ENCODE assay signal across 1 cellular context in the genomic region with DNA sequence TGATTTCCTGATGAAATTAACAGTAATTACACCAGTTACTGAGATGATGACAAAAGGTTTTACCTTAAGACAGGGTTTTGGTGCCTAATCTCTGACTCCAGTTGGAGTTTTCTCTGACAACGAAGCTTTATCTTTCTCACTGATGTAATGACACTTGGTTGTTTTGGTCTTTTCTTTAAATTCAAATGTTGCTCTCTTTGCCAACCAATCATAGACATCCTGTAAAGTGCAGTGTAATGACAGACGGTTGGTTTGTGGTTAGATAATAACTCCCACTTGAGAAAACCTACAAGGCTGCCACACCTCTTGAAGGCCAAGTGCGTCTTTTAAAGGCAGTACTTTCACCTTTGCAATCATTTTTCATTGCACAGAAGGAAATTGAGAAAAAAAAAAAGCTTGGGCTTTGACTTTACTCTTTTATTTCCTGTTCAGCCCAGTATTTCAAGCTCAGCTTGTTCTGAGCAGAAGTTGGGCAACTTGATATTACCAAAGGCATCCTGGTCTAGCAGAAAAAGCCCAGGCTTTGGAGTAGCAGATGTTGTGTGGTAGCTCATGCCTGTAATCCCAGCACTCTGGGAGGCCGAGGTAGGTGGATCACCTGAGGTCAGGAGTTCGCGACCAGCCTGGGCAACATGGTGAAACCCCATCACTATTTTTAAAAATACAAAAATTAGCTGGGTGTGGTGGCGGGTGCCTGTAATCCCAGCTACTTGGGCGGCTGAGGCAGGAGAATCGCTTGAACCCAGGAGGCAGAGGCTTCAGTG.
TF ChIP-seq lines count a peak whose summit lies in the region.

No MANE protein-coding gene starts in this region.

TF ChIP-seq in K562, 482 proteins besides CTCF, POLR2A, EP300 and RAD21 (continued from another document):
- TF ChIP-seq, protein P1, sequence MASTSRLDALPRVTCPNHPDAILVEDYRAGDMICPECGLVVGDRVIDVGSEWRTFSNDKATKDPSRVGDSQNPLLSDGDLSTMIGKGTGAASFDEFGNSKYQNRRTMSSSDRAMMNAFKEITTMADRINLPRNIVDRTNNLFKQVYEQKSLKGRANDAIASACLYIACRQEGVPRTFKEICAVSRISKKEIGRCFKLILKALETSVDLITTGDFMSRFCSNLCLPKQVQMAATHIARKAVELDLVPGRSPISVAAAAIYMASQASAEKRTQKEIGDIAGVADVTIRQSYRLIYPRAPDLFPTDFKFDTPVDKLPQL (IDR thresholded peaks at IDR 0.05; ENCODE audit: extremely low read depth, insufficient read length), result peak; percentile 22
- TF ChIP-seq, protein P2, sequence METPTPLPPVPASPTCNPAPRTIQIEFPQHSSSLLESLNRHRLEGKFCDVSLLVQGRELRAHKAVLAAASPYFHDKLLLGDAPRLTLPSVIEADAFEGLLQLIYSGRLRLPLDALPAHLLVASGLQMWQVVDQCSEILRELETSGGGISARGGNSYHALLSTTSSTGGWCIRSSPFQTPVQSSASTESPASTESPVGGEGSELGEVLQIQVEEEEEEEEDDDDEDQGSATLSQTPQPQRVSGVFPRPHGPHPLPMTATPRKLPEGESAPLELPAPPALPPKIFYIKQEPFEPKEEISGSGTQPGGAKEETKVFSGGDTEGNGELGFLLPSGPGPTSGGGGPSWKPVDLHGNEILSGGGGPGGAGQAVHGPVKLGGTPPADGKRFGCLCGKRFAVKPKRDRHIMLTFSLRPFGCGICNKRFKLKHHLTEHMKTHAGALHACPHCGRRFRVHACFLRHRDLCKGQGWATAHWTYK (CRISPR knock-in tag; IDR thresholded peaks at IDR 0.05), result 0 out of 2 replicates have a peak, but pooled peaks have one; percentile 50
- no peak for TF ChIP-seq MCM2 (IDR thresholded peaks at IDR 0.05; ENCODE audit: low read depth)
- TF ChIP-seq, protein P3, sequence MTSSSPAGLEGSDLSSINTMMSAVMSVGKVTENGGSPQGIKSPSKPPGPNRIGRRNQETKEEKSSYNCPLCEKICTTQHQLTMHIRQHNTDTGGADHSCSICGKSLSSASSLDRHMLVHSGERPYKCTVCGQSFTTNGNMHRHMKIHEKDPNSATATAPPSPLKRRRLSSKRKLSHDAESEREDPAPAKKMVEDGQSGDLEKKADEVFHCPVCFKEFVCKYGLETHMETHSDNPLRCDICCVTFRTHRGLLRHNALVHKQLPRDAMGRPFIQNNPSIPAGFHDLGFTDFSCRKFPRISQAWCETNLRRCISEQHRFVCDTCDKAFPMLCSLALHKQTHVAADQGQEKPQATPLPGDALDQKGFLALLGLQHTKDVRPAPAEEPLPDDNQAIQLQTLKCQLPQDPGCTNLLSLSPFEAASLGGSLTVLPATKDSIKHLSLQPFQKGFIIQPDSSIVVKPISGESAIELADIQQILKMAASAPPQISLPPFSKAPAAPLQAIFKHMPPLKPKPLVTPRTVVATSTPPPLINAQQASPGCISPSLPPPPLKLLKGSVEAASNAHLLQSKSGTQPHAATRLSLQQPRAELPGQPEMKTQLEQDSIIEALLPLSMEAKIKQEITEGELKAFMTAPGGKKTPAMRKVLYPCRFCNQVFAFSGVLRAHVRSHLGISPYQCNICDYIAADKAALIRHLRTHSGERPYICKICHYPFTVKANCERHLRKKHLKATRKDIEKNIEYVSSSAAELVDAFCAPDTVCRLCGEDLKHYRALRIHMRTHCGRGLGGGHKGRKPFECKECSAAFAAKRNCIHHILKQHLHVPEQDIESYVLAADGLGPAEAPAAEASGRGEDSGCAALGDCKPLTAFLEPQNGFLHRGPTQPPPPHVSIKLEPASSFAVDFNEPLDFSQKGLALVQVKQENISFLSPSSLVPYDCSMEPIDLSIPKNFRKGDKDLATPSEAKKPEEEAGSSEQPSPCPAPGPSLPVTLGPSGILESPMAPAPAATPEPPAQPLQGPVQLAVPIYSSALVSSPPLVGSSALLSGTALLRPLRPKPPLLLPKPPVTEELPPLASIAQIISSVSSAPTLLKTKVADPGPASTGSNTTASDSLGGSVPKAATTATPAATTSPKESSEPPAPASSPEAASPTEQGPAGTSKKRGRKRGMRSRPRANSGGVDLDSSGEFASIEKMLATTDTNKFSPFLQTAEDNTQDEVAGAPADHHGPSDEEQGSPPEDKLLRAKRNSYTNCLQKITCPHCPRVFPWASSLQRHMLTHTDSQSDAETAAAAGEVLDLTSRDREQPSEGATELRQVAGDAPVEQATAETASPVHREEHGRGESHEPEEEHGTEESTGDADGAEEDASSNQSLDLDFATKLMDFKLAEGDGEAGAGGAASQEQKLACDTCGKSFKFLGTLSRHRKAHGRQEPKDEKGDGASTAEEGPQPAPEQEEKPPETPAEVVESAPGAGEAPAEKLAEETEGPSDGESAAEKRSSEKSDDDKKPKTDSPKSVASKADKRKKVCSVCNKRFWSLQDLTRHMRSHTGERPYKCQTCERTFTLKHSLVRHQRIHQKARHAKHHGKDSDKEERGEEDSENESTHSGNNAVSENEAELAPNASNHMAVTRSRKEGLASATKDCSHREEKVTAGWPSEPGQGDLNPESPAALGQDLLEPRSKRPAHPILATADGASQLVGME (CRISPR knock-in tag; IDR thresholded peaks at IDR 0.05), result peak; percentile 83; the same call in 1 of the 2 replicates
